In the genomic region with DNA sequence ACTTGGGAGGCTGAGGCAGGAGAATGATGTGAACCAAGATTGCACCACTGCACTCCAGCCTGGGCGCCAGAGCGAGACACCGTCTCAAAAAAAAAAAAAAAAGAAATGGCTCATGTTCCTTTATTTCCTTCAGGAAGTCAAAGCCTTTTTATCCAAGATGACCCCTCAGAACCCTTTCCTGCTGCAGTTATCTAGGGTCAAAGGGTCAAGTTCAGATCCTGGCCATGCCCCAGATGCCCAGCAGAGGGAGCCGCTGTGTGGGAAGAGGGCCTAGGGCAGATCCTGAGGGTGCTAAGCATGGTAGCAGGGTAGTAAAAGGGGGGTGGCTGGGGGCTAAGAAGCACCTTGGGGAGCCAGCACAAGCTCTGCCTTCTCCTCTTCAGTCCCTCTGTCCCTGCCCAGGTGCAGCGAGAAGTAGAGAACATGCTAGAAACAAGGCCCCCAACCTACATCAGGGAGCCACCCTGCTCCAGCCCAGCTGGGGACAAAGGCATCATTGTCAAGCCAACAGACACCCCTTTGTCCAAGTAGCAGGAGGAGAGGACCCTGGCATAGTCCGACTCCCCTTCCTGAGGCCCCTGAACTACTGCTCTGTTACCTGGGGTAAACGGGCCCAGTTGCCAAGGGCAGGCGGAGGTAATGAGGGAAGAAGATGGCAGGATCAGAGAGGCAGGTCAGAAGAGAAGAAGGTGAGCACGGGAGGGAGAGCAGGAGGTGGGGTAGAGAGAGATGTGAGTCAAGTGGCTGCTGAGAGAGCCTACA, we compare ENCODE assay signal across 8 cellular contexts. TPM values are rescaled to one million over a fixed set of nuclear protein-coding genes. Genes with fewer than 3 reads are reported as not detected.
DNase-seq lines count a peak whose midpoint lies in the region; ATAC-seq and TF ChIP-seq lines count a peak whose summit lies in the region.

No MANE protein-coding gene starts in this region.

- peak; percentile 75 for ATAC-seq in GM23338
- peak; percentile 73 for ATAC-seq in Right ventricle myocardium superior (ENCODE audit: poor library complexity)
- no peak for ATAC-seq in HG02759 (IDR thresholded peaks at IDR 0.05; ENCODE audit: unreplicated experiment)
- no peak for ATAC-seq in HG03139 (IDR thresholded peaks at IDR 0.05; ENCODE audit: unreplicated experiment)

- 56% methylated on average over 9 of the region's 9 CpGs for WGBS in prostate gland

- H3K4me1 ChIP-seq in GM23338 (ENCODE audit: insufficient read depth) (no peaks in the 10 kb centered on the region), prostate gland (replicated peaks) (no peaks in the 10 kb centered on the region)

- H3K4me1 Mint-ChIP-seq in GM23338 = peaks cover 1% of the 10 kb centered on the region; the same call in 1 of the 3 replicates
- H3K4me1 Mint-ChIP-seq in activated naive CD4-positive, alpha-beta T cell treated with anti-CD3 and anti-CD28 coated beads for 36 hours (ENCODE audit: low read depth) = no peaks in the 10 kb centered on the region

- H3K27ac Mint-ChIP-seq in GM23338 = no peak overlapping the region
- no peak overlapping the region for H3K27ac Mint-ChIP-seq in activated naive CD4-positive, alpha-beta T cell treated with anti-CD3 and anti-CD28 coated beads for 36 hours

- no peaks in the 10 kb centered on the region for H3K9me2 ChIP-seq in GM23338 (ENCODE audit: insufficient read depth)

- DNase-seq in COLO668 (lab: John Stamatoyannopoulos, UW; ENCODE audit: unreplicated experiment) (peak; percentile 32), GM23338 (ENCODE audit: low spot score) (peak; percentile 89), OCI-M1 (lab: John Stamatoyannopoulos, UW) (peak; percentile 94), Right ventricle myocardium superior (peak; percentile 69), prostate gland (ENCODE audit: low spot score) (no peak)
- peak; percentile 82 for DNase-seq in activated naive CD4-positive, alpha-beta T cell treated with anti-CD3 and anti-CD28 coated beads for 36 hours

- H2AFZ ChIP-seq in GM23338 = no peak overlapping the region

- no peaks in the 10 kb centered on the region for H3K9me3 ChIP-seq in prostate gland

- H3K79me2 ChIP-seq in GM23338 (replicated peaks; ENCODE audit: insufficient read depth) = no peaks in the 10 kb centered on the region

- no peak overlapping the region for H3K4me3 ChIP-seq in GM23338
- H3K4me3 ChIP-seq in prostate gland = no peak overlapping the region

- no peaks in the 10 kb centered on the region; the same call in 2 of the 3 replicates for H3K36me3 Mint-ChIP-seq in GM23338 (ENCODE audit: low read depth)
- H3K36me3 Mint-ChIP-seq in activated naive CD4-positive, alpha-beta T cell treated with anti-CD3 and anti-CD28 coated beads for 36 hours (ENCODE audit: low read depth) = no peaks in the 10 kb centered on the region

- TF ChIP-seq CTCF in GM23338 (conservative IDR thresholded peaks at IDR 0.05; ENCODE audit: low read depth in 2 of 2) (peak; percentile 94 to 97), prostate gland (IDR thresholded peaks at IDR 0.05) (peak in 3 of 4 experiments; percentile 29 to 73 (median 56))

- intact Hi-C loops in activated naive CD4-positive, alpha-beta T cell treated with anti-CD3 and anti-CD28 coated beads for 36 hours (cut with micrococcal nuclease) = loop anchor here (1.0 kb wide), 3 partner anchors 65 to 85 kb away; no protein-coding TSS in a partner anchor
- intact Hi-C loops in Right ventricle myocardium superior (cut with DNase I) = loop anchor here (5.0 kb wide), 1 partner anchor 63 kb away; no protein-coding TSS in a partner anchor
- intact Hi-C loops in prostate gland (cut with DNase I) = no loop called here

- no peak overlapping the region for H3K4me2 ChIP-seq in GM23338

- H3K9me3 Mint-ChIP-seq in GM23338 = no peaks in the 10 kb centered on the region
- H3K9me3 Mint-ChIP-seq in activated naive CD4-positive, alpha-beta T cell treated with anti-CD3 and anti-CD28 coated beads for 36 hours = no peaks in the 10 kb centered on the region

- H3K36me3 ChIP-seq in GM23338 (ENCODE audit: insufficient read depth) (no peaks in the 10 kb centered on the region; the same call in 1 of the 2 replicates), prostate gland (no peaks in the 10 kb centered on the region)

- no peak for TF ChIP-seq POLR2A in prostate gland (IDR thresholded peaks at IDR 0.05)

- peaks cover 16% of the 10 kb centered on the region for H3K27me3 Mint-ChIP-seq in GM23338 (ENCODE audit: insufficient read depth, low read depth, poor library complexity)
- H3K27me3 Mint-ChIP-seq in activated naive CD4-positive, alpha-beta T cell treated with anti-CD3 and anti-CD28 coated beads for 36 hours (ENCODE audit: low read depth) = peaks cover 6% of the 10 kb centered on the region

- H3K27ac ChIP-seq in GM23338 (ENCODE audit: low read depth) = no peak overlapping the region
- no peak overlapping the region for H3K27ac ChIP-seq in prostate gland

- peaks cover 4% of the 10 kb centered on the region; the same call in 1 of the 2 replicates for H3K27me3 ChIP-seq in GM23338 (ENCODE audit: insufficient read depth)
- H3K27me3 ChIP-seq in prostate gland (replicated peaks; ENCODE audit: insufficient read depth) = no peaks in the 10 kb centered on the region

- no peak overlapping the region for H3K4me3 Mint-ChIP-seq in GM23338
- H3K4me3 Mint-ChIP-seq in activated naive CD4-positive, alpha-beta T cell treated with anti-CD3 and anti-CD28 coated beads for 36 hours = no peak overlapping the region

- no peaks in the 10 kb centered on the region for H4K20me1 ChIP-seq in GM23338 (replicated peaks; ENCODE audit: insufficient read depth)

- peaks cover 13% of the 10 kb centered on the region for H3F3A ChIP-seq in GM23338 (replicated peaks; ENCODE audit: low read depth)

- CTCF ChIA-PET in activated naive CD4-positive, alpha-beta T cell treated with anti-CD3 and anti-CD28 coated beads for 36 hours (lab: Charles Lee) = interaction anchor here (0.5 to 11.2 kb wide), 38 partner anchors 10 to 175 kb away, joined by 3 to 117 read pairs (median 4); a partner anchor contains a TSS

TF ChIP-seq in GM23338, 12 proteins besides CTCF, POLR2A, EP300 and RAD21 (continues in another document):
- no peak for TF ChIP-seq JUNB (IDR thresholded peaks at IDR 0.05; ENCODE audit: unreplicated experiment)
- TF ChIP-seq, protein P1, sequence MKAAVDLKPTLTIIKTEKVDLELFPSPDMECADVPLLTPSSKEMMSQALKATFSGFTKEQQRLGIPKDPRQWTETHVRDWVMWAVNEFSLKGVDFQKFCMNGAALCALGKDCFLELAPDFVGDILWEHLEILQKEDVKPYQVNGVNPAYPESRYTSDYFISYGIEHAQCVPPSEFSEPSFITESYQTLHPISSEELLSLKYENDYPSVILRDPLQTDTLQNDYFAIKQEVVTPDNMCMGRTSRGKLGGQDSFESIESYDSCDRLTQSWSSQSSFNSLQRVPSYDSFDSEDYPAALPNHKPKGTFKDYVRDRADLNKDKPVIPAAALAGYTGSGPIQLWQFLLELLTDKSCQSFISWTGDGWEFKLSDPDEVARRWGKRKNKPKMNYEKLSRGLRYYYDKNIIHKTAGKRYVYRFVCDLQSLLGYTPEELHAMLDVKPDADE (IDR thresholded peaks at IDR 0.05) = no peak
- no peak for TF ChIP-seq ZNF114 (CRISPR knock-in tag; IDR thresholded peaks at IDR 0.05)
- TF ChIP-seq NANOG (IDR thresholded peaks at IDR 0.05; ENCODE audit: borderline replicate concordance) = no peak
- no peak for TF ChIP-seq EZH2 (IDR thresholded peaks at IDR 0.05; ENCODE audit: low read depth, unreplicated experiment)
- TF ChIP-seq EZH2phosphoT487 (IDR thresholded peaks at IDR 0.05; ENCODE audit: unreplicated experiment) = no peak

RNA-seq across cellular contexts. Expression of a gene that starts 6.5 kb away (rescaled TPM):
- total RNA-seq in GM23338 (2014; rRNA removed; shearing (Covaris generic)) = 0.27 and 1.3 TPM in 2 replicates
- polyA plus RNA-seq in GM23338 (2016; fragmentation: Nextera tagmentation; extraction: Ambion mirVana) = 1.8 and 3.0 TPM in 2 replicates
- not detected for total RNA-seq in activated naive CD4-positive, alpha-beta T cell treated with anti-CD3 and anti-CD28 coated beads for 36 hours
- 0.40 TPM for total RNA-seq in Right ventricle myocardium superior
- 1 to 10 TPM in 1 of 2 donors, not detected in 1; 1.1 TPM for total RNA-seq in prostate gland

RNA-seq across cellular contexts. Expression of a gene that starts 13.8 kb away (rescaled TPM):
- total RNA-seq in GM23338 (2014; rRNA removed; shearing (Covaris generic)) = 1,104 and 1,281 TPM in 2 replicates
- polyA plus RNA-seq in GM23338 (2016; fragmentation: Nextera tagmentation; extraction: Ambion mirVana) = 2,363 and 2,576 TPM in 2 replicates
- total RNA-seq in activated naive CD4-positive, alpha-beta T cell treated with anti-CD3 and anti-CD28 coated beads for 36 hours = 1,000 to 10,000 TPM; 2,231 to 2,234 TPM
- total RNA-seq in Right ventricle myocardium superior (389 TPM), prostate gland (100 to 1,000 TPM; 419 to 726 TPM)

RNA-seq across cellular contexts. Expression of a gene that starts 14.4 kb away (rescaled TPM):
- total RNA-seq in GM23338 (2014; rRNA removed; shearing (Covaris generic)) = 193 and 212 TPM in 2 replicates
- 152 and 175 TPM in 2 replicates for polyA plus RNA-seq in GM23338 (2016; fragmentation: Nextera tagmentation; extraction: Ambion mirVana)
- 100 to 1,000 TPM; 169 to 173 TPM for total RNA-seq in activated naive CD4-positive, alpha-beta T cell treated with anti-CD3 and anti-CD28 coated beads for 36 hours
- total RNA-seq in Right ventricle myocardium superior (41.0 TPM), prostate gland (10 to 100 TPM; 49.9 to 52.8 TPM)

RNA-seq across cellular contexts. Expression of a gene that starts 30.6 kb away (rescaled TPM):
- 72.5 and 91.2 TPM in 2 replicates for total RNA-seq in GM23338 (2014; rRNA removed; shearing (Covaris generic))
- polyA plus RNA-seq in GM23338 (2016; fragmentation: Nextera tagmentation; extraction: Ambion mirVana) = 72.7 and 79.9 TPM in 2 replicates
- total RNA-seq in activated naive CD4-positive, alpha-beta T cell treated with anti-CD3 and anti-CD28 coated beads for 36 hours = 100 to 1,000 TPM in 1 of 2 experiments, 10 to 100 TPM in 1; 98.0 to 105 TPM
- total RNA-seq in Right ventricle myocardium superior = 116 TPM
- total RNA-seq in prostate gland = 100 to 1,000 TPM in 1 of 2 donors, 10 to 100 TPM in 1; 83.1 to 192 TPM

Comparison
In these comparisons a context has a peak if more than half of its experiments do, and no peak if none do; other contexts are left out.
1. ATAC-seq: peak in GM23338 (single experiment) and Right ventricle myocardium superior (single experiment); none in HG02759 (single experiment) and HG03139 (single experiment).